Comparison of ENCODE assay signal across 2 cellular contexts in genomic region chr10:80272793-80273522, GRCh38.
TF ChIP-seq lines count a peak whose summit lies in the region.

No MANE protein-coding gene starts in this region.

TF ChIP-seq in K562, 482 proteins besides CTCF, POLR2A, EP300 and RAD21 (continued from another document):
- TF ChIP-seq MYC (IDR thresholded peaks at IDR 0.05; ENCODE audit: low read depth, low read length) (peak; percentile 48), MYC (CRISPR knock-in tag; IDR thresholded peaks at IDR 0.05; ENCODE audit: borderline replicate concordance, low read depth) (no peak), DIDO1 (tag; IDR thresholded peaks at IDR 0.05; ENCODE audit: low read depth) (peak; percentile 36; the same call in 1 of the 2 replicates), ZNF316 (IDR thresholded peaks at IDR 0.05) (peak; percentile 92), HMG20A (CRISPR knock-in tag; conservative IDR thresholded peaks at IDR 0.05) (no peak), KHSRP (IDR thresholded peaks at IDR 0.05) (no peak), PTRF (tag; IDR thresholded peaks at IDR 0.05) (peak; percentile 62; the same call in 1 of the 2 replicates), NR2F6 (CRISPR knock-in tag; IDR thresholded peaks at IDR 0.05) (no peak), SRSF3 (IDR thresholded peaks at IDR 0.05; ENCODE audit: insufficient read depth, low read length) (no peak)
- TF ChIP-seq, protein P1, sequence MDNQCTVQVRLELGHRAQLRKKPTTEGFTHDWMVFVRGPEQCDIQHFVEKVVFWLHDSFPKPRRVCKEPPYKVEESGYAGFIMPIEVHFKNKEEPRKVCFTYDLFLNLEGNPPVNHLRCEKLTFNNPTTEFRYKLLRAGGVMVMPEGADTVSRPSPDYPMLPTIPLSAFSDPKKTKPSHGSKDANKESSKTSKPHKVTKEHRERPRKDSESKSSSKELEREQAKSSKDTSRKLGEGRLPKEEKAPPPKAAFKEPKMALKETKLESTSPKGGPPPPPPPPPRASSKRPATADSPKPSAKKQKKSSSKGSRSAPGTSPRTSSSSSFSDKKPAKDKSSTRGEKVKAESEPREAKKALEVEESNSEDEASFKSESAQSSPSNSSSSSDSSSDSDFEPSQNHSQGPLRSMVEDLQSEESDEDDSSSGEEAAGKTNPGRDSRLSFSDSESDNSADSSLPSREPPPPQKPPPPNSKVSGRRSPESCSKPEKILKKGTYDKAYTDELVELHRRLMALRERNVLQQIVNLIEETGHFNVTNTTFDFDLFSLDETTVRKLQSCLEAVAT (IDR thresholded peaks at IDR 0.05) = no peak
TF ChIP-seq in K562: peak in this region for 64.

TF ChIP-seq in HepG2, 621 proteins besides CTCF, POLR2A, EP300 and RAD21 (continued from another document and continues in another):
- TF ChIP-seq, protein P2, sequence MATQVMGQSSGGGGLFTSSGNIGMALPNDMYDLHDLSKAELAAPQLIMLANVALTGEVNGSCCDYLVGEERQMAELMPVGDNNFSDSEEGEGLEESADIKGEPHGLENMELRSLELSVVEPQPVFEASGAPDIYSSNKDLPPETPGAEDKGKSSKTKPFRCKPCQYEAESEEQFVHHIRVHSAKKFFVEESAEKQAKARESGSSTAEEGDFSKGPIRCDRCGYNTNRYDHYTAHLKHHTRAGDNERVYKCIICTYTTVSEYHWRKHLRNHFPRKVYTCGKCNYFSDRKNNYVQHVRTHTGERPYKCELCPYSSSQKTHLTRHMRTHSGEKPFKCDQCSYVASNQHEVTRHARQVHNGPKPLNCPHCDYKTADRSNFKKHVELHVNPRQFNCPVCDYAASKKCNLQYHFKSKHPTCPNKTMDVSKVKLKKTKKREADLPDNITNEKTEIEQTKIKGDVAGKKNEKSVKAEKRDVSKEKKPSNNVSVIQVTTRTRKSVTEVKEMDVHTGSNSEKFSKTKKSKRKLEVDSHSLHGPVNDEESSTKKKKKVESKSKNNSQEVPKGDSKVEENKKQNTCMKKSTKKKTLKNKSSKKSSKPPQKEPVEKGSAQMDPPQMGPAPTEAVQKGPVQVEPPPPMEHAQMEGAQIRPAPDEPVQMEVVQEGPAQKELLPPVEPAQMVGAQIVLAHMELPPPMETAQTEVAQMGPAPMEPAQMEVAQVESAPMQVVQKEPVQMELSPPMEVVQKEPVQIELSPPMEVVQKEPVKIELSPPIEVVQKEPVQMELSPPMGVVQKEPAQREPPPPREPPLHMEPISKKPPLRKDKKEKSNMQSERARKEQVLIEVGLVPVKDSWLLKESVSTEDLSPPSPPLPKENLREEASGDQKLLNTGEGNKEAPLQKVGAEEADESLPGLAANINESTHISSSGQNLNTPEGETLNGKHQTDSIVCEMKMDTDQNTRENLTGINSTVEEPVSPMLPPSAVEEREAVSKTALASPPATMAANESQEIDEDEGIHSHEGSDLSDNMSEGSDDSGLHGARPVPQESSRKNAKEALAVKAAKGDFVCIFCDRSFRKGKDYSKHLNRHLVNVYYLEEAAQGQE (IDR thresholded peaks at IDR 0.05; ENCODE audit: borderline replicate concordance in 1 of 2, low read depth in 1 of 2, low read length in 2 of 2) = no peak; a peak in 1 of 4 replicates
- TF ChIP-seq RARG (CRISPR knock-in tag; IDR thresholded peaks at IDR 0.05; ENCODE audit: low read depth) (no peak), ZSCAN20 (CRISPR knock-in tag; IDR thresholded peaks at IDR 0.05; ENCODE audit: borderline replicate concordance) (no peak), ZFP36 (IDR thresholded peaks at IDR 0.05; ENCODE audit: borderline replicate concordance, low read depth, low read length, partially characterized antibody) (no peak), ZNF180 (CRISPR knock-in tag; IDR thresholded peaks at IDR 0.05; ENCODE audit: borderline replicate concordance, low read depth) (no peak), ZNF781 (CRISPR knock-in tag; IDR thresholded peaks at IDR 0.05; ENCODE audit: borderline replicate concordance, not compliant biosample characterization) (no peak), GABPB1 (CRISPR knock-in tag; IDR thresholded peaks at IDR 0.05) (no peak; the same call in 1 of the 2 replicates), CBX5 (CRISPR knock-in tag; IDR thresholded peaks at IDR 0.05; ENCODE audit: borderline replicate concordance) (peak; percentile 27; the same call in 1 of the 2 replicates), ZNF3 (CRISPR knock-in tag; IDR thresholded peaks at IDR 0.05) (0 out of 2 replicates have a peak, but pooled peaks have one; percentile 19), ZNF768 (CRISPR knock-in tag; IDR thresholded peaks at IDR 0.05) (peak; percentile 54), SKI (IDR thresholded peaks at IDR 0.05; ENCODE audit: partially characterized antibody) (no peak), SRSF1 (optimal IDR thresholded peaks at IDR 0.05; ENCODE audit: low read depth, low read length) (no peak), BHLHE40 (IDR thresholded peaks at IDR 0.05; ENCODE audit: low read length) (no peak), ZSCAN31 (CRISPR knock-in tag; IDR thresholded peaks at IDR 0.05; ENCODE audit: low read depth) (0 out of 2 replicates have a peak, but pooled peaks have one; percentile 49), POGZ (CRISPR knock-in tag; IDR thresholded peaks at IDR 0.05) (peak; percentile 30; the same call in 1 of the 2 replicates), ZHX2 (IDR thresholded peaks at IDR 0.05; ENCODE audit: low read depth) (0 out of 2 replicates have a peak, but pooled peaks have one; percentile 20), ZHX2 (CRISPR knock-in tag; IDR thresholded peaks at IDR 0.05; ENCODE audit: borderline replicate concordance) (no peak; the same call in 1 of the 2 replicates), ATF5 (CRISPR knock-in tag; IDR thresholded peaks at IDR 0.05; ENCODE audit: low read depth) (no peak), RARA (CRISPR knock-in tag; IDR thresholded peaks at IDR 0.05) (peak; percentile 85), NR0B2 (CRISPR knock-in tag; IDR thresholded peaks at IDR 0.05) (no peak), ZNF567 (CRISPR knock-in tag; IDR thresholded peaks at IDR 0.05; ENCODE audit: borderline replicate concordance) (no peak; the same call in 1 of the 2 replicates), HBP1 (CRISPR knock-in tag; IDR thresholded peaks at IDR 0.05; ENCODE audit: low read depth) (peak; percentile 70; the same call in 1 of the 2 replicates), CREM (IDR thresholded peaks at IDR 0.05) (peak; percentile 81), CREM (CRISPR knock-in tag; IDR thresholded peaks at IDR 0.05) (no peak), IRX3 (CRISPR knock-in tag; IDR thresholded peaks at IDR 0.05; ENCODE audit: borderline replicate concordance, low read depth) (no peak), RXRB (CRISPR knock-in tag; IDR thresholded peaks at IDR 0.05; ENCODE audit: borderline replicate concordance) (peak; percentile 95), ZNF10 (CRISPR knock-in tag; IDR thresholded peaks at IDR 0.05; ENCODE audit: borderline replicate concordance, low read depth) (no peak), ZSCAN9 (CRISPR knock-in tag; IDR thresholded peaks at IDR 0.05; ENCODE audit: borderline replicate concordance) (peak; percentile 54; the same call in 1 of the 2 replicates), IKZF5 (CRISPR knock-in tag; IDR thresholded peaks at IDR 0.05) (peak; percentile 89), HES4 (CRISPR knock-in tag; IDR thresholded peaks at IDR 0.05; ENCODE audit: borderline replicate concordance) (no peak), KLF11 (CRISPR knock-in tag; IDR thresholded peaks at IDR 0.05) (no peak)
- TF ChIP-seq, protein P3, sequence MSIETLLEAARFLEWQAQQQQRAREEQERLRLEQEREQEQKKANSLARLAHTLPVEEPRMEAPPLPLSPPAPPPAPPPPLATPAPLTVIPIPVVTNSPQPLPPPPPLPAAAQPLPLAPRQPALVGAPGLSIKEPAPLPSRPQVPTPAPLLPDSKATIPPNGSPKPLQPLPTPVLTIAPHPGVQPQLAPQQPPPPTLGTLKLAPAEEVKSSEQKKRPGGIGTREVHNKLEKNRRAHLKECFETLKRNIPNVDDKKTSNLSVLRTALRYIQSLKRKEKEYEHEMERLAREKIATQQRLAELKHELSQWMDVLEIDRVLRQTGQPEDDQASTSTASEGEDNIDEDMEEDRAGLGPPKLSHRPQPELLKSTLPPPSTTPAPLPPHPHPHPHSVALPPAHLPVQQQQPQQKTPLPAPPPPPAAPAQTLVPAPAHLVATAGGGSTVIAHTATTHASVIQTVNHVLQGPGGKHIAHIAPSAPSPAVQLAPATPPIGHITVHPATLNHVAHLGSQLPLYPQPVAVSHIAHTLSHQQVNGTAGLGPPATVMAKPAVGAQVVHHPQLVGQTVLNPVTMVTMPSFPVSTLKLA (IDR thresholded peaks at IDR 0.05) = no peak
- TF ChIP-seq, protein P4, sequence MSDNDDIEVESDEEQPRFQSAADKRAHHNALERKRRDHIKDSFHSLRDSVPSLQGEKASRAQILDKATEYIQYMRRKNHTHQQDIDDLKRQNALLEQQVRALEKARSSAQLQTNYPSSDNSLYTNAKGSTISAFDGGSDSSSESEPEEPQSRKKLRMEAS (IDR thresholded peaks at IDR 0.05) = peak; percentile 85
- TF ChIP-seq, protein P5, sequence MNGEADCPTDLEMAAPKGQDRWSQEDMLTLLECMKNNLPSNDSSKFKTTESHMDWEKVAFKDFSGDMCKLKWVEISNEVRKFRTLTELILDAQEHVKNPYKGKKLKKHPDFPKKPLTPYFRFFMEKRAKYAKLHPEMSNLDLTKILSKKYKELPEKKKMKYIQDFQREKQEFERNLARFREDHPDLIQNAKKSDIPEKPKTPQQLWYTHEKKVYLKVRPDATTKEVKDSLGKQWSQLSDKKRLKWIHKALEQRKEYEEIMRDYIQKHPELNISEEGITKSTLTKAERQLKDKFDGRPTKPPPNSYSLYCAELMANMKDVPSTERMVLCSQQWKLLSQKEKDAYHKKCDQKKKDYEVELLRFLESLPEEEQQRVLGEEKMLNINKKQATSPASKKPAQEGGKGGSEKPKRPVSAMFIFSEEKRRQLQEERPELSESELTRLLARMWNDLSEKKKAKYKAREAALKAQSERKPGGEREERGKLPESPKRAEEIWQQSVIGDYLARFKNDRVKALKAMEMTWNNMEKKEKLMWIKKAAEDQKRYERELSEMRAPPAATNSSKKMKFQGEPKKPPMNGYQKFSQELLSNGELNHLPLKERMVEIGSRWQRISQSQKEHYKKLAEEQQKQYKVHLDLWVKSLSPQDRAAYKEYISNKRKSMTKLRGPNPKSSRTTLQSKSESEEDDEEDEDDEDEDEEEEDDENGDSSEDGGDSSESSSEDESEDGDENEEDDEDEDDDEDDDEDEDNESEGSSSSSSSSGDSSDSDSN (CRISPR knock-in tag; IDR thresholded peaks at IDR 0.05) = peak; percentile 45; the same call in 1 of the 2 replicates
